In the genomic region with DNA sequence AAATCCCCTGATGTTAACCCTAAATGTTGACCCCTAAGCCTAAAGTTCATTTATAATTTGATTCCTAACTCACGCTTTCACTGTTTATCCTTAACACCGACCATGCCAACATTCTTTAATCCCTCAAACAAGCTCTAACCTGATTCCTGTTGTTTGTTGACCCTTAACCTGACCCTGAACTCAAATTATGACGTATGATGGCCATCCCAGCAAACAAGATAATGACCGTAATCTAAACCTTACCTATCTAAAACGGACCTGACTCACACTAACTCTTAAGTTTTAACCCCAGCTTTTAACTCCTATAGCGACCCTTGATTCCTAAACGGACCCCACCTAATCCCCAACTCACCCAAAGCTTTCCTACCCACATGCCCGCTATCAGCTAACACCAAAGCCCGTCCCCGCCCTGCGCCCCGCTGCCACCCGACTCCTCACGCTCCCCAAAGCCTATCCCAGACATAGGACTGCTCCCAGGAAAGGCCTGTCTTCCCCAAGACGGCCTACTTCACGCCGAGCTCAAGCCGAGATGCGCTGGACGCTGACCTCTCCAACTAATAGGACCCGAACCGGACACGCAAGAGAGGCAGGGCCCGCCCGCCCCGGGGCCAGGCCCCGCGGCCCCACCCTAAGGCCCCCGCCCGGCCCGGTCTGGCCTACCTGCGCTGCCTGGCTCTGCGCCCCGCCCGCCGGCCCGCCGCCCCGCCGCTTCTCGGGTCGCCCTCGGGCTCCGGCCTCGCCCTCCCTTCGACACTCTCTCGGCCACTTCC, we compare ENCODE assay signal across 8 cellular contexts. TPM values are rescaled to one million over a fixed set of nuclear protein-coding genes. Genes with fewer than 3 reads are reported as not detected.
A peak's percentile ranks its signal among the peaks of the same experiment; 100 is the strongest.
DNase-seq lines count a peak whose midpoint lies in the region; ATAC-seq, FAIRE-seq and TF ChIP-seq lines count a peak whose summit lies in the region.

No MANE protein-coding gene starts in this region.

- H3K4me3 ChIP-seq in BLaER1 (peak overlapping the region; percentile 89), HAP-1 (peak overlapping the region; percentile 72), kidney (ENCODE audit: low read length in 2 of 2) (peak overlapping the region; percentile 88 to 97), tibial nerve (peak overlapping the region; percentile 62 to 90 (median 82))

- no peak for TF ChIP-seq POLR2A in tibial nerve (IDR thresholded peaks at IDR 0.05)

- H3K36me3 ChIP-seq in BLaER1 (peaks cover 21% of the 10 kb centered on the region), HAP-1 (replicated peaks) (peaks cover 28% of the 10 kb centered on the region), kidney (ENCODE audit: control insufficient read depth in 1 of 2, insufficient read depth in 2 of 2, low read length in 2 of 2) (peaks cover 10 to 23% of the 10 kb centered on the region in 2 donors), tibial nerve (peaks cover 0 to 26% (median 0%) of the 10 kb centered on the region in 3 donors)

- H3K27ac Mint-ChIP-seq in activated naive CD8-positive, alpha-beta T cell treated with anti-CD3 and anti-CD28 coated beads for 36 hours = peak overlapping the region; percentile 89

- H3K9me3 ChIP-seq in BLaER1 (no peaks in the 10 kb centered on the region), HAP-1 (no peaks in the 10 kb centered on the region), kidney (ENCODE audit: control insufficient read depth in 1 of 2, low read length in 2 of 2) (no peaks in the 10 kb centered on the region), tibial nerve (no peaks in the 10 kb centered on the region)

- peaks cover 22% of the 10 kb centered on the region for H3K4me1 Mint-ChIP-seq in activated naive CD8-positive, alpha-beta T cell treated with anti-CD3 and anti-CD28 coated beads for 36 hours

- H3K4me3 Mint-ChIP-seq in activated naive CD8-positive, alpha-beta T cell treated with anti-CD3 and anti-CD28 coated beads for 36 hours = no peak overlapping the region

- H3K9me3 Mint-ChIP-seq in activated naive CD8-positive, alpha-beta T cell treated with anti-CD3 and anti-CD28 coated beads for 36 hours = no peaks in the 10 kb centered on the region

- H3K27me3 ChIP-seq in BLaER1 (no peaks in the 10 kb centered on the region), HAP-1 (ENCODE audit: low read depth) (no peaks in the 10 kb centered on the region), tibial nerve (no peaks in the 10 kb centered on the region)

- in situ Hi-C loops in HAP-1 (cut with MboI; ENCODE audit: low sequenced_read_pairs) = no loop called here

- TF ChIP-seq CTCF in kidney (IDR thresholded peaks at IDR 0.05; ENCODE audit: borderline replicate concordance, extremely low read depth, insufficient read depth) (no peak), tibial nerve (IDR thresholded peaks at IDR 0.05) (no peak), omental fat pad (IDR thresholded peaks at IDR 0.05) (no peak)

- H3K9ac ChIP-seq in BLaER1 (peak overlapping the region; percentile 88), kidney (ENCODE audit: low read length in 2 of 2) (peak overlapping the region; percentile 96 to 97)

- H3K27me3 Mint-ChIP-seq in activated naive CD8-positive, alpha-beta T cell treated with anti-CD3 and anti-CD28 coated beads for 36 hours = no peaks in the 10 kb centered on the region

- WGBS in tibial nerve, 2 donors = 0 to 1% methylated on average over 14 to 38 of the region's 47 CpGs

- H3K4me1 ChIP-seq in BLaER1 (peaks cover 65% of the 10 kb centered on the region), HAP-1 (peaks cover 39% of the 10 kb centered on the region), kidney (ENCODE audit: control insufficient read depth in 1 of 2, insufficient read depth in 1 of 2, low read depth in 1 of 2, low read length in 2 of 2) (peaks cover 58 to 59% of the 10 kb centered on the region in 2 donors), tibial nerve (peaks cover 0 to 67% (median 62%) of the 10 kb centered on the region in 4 donors)

- FAIRE-seq in kidney (lab: Jason Lieb, UNC) = no peak

- DNase-seq in HAP-1 (ENCODE audit: low spot score in 2 of 2) (peak in 1 of 2 experiments; percentile 44), kidney (no peak), tibial nerve (ENCODE audit: low spot score in 2 of 2) (peak in 1 of 2 donors; percentile 31), omental fat pad (ENCODE audit: low spot score) (no peak), UCSD-AML1 (lab: John Stamatoyannopoulos, UW; ENCODE audit: unreplicated experiment) (no peak)
- DNase-seq in activated naive CD8-positive, alpha-beta T cell treated with anti-CD3 and anti-CD28 coated beads for 36 hours = no peak

- H3K4me2 ChIP-seq in BLaER1 = peak overlapping the region; percentile 91

- no peak for TF ChIP-seq EP300 in tibial nerve (IDR thresholded peaks at IDR 0.05)

- H3K36me3 Mint-ChIP-seq in activated naive CD8-positive, alpha-beta T cell treated with anti-CD3 and anti-CD28 coated beads for 36 hours = peaks cover 6% of the 10 kb centered on the region

- peak overlapping the region; percentile 83 for H3K27ac ChIP-seq in BLaER1
- H3K27ac ChIP-seq in kidney (ENCODE audit: low read depth in 2 of 2, low read length in 2 of 2) = peak overlapping the region; percentile 97 to 98
- H3K27ac ChIP-seq in tibial nerve = peak overlapping the region; percentile 89 to 99 (median 94)

- intact Hi-C loops in kidney (cut with DNase I) = no loop called here

- H4K20me1 ChIP-seq in BLaER1 = peaks cover 49% of the 10 kb centered on the region

- no peak for ATAC-seq in omental fat pad (ENCODE audit: low FRiP score)
- no peak for ATAC-seq in GM18873 (IDR thresholded peaks at IDR 0.05; ENCODE audit: low FRiP score, unreplicated experiment)

RNA-seq across cellular contexts. Expression of gene TLN1, which starts 0.4 kb away (rescaled TPM):
- total RNA-seq in activated naive CD8-positive, alpha-beta T cell treated with anti-CD3 and anti-CD28 coated beads for 36 hours = 100 to 1,000 TPM; 158 to 169 TPM
- total RNA-seq in kidney (376 TPM), tibial nerve (100 to 1,000 TPM; 284 to 405 (median 350) TPM), omental fat pad (100 to 1,000 TPM; 301 to 553 (median 412) TPM)
- polyA plus RNA-seq in kidney (ENCODE audit: insufficient read depth, low read depth, low replicate concordance) = 71.7 TPM

RNA-seq across cellular contexts. Expression of gene CREB3, which starts 0.9 kb away (rescaled TPM):
- 10 to 100 TPM; 23.7 to 24.5 TPM for total RNA-seq in activated naive CD8-positive, alpha-beta T cell treated with anti-CD3 and anti-CD28 coated beads for 36 hours
- total RNA-seq in kidney (40.5 TPM), tibial nerve (10 to 100 TPM; 41.6 to 70.1 (median 53.5) TPM), omental fat pad (10 to 100 TPM; 43.2 to 48.3 (median 45.8) TPM)
- polyA plus RNA-seq in kidney (ENCODE audit: insufficient read depth, low read depth, low replicate concordance) = 52.0 TPM

RNA-seq across cellular contexts. Expression of gene GBA2, which starts 17.4 kb away (rescaled TPM):
- 10 to 100 TPM; 22.6 to 24.2 TPM for total RNA-seq in activated naive CD8-positive, alpha-beta T cell treated with anti-CD3 and anti-CD28 coated beads for 36 hours
- 93.2 TPM for total RNA-seq in kidney
- 83.2 TPM for polyA plus RNA-seq in kidney (ENCODE audit: insufficient read depth, low read depth, low replicate concordance)
- 10 to 100 TPM; 63.8 to 92.1 (median 66.1) TPM for total RNA-seq in tibial nerve
- 10 to 100 TPM; 33.7 to 94.7 (median 57.9) TPM for total RNA-seq in omental fat pad

RNA-seq across cellular contexts. Expression of gene RGP1, which starts 17.5 kb away (rescaled TPM):
- total RNA-seq in activated naive CD8-positive, alpha-beta T cell treated with anti-CD3 and anti-CD28 coated beads for 36 hours = 10 to 100 TPM; 12.7 to 13.4 TPM
- total RNA-seq in kidney (39.2 TPM), tibial nerve (10 to 100 TPM; 18.6 to 21.3 (median 20.2) TPM), omental fat pad (10 to 100 TPM; 12.7 to 19.2 (median 17.5) TPM)
- polyA plus RNA-seq in kidney (ENCODE audit: insufficient read depth, low read depth, low replicate concordance) = 11.0 TPM

RNA-seq across cellular contexts. Expression of gene MSMP, which starts 22.5 kb away (rescaled TPM):
- under 1 TPM in 1 of 2 experiments, not detected in 1; 0.94 TPM for total RNA-seq in activated naive CD8-positive, alpha-beta T cell treated with anti-CD3 and anti-CD28 coated beads for 36 hours
- total RNA-seq in kidney (0.47 TPM), tibial nerve (not detected), omental fat pad (not detected)
- polyA plus RNA-seq in kidney (ENCODE audit: insufficient read depth, low read depth, low replicate concordance) = not detected
